ENCODE assay signal across 1 cellular context in genomic region chr5:61159070-61159469, GRCh38.
TF ChIP-seq lines count a peak whose summit lies in the region.

No MANE protein-coding gene starts in this region.

TF ChIP-seq in A549, 52 proteins besides CTCF, POLR2A, EP300 and RAD21 (continued from another document):
- no peak for TF ChIP-seq CEBPB (IDR thresholded peaks at IDR 0.05)
- TF ChIP-seq NFE2L2 (conservative IDR thresholded peaks at IDR 0.05; ENCODE audit: low read length), result no peak
- no peak for TF ChIP-seq FOSL2 (IDR thresholded peaks at IDR 0.05)
- TF ChIP-seq FOSL2 (CRISPR knock-in tag; IDR thresholded peaks at IDR 0.05), result no peak
